In the genomic region with DNA sequence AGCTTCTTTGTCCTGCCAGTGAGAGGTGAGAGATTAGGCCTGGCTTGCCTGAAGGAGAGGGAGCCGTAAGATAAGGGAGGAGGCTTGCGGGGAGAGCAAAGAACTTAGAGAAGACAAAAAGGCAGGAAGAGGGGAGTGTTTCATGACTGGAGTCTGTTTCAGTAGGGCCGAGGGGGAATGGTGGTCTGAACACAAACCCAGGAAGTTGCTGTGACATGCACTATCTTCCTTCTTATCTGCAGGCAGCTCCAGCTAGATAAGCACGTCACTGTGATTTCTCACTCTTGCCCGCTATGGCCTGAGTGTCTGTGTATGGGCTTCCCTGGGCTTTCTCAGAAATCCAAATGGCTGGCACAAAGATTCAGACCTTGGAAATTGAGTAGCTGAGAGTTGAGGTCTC, we compare ENCODE assay signal across 18 cellular contexts.
A peak's percentile ranks its signal among the peaks of the same experiment; 100 is the strongest.
DNase-seq lines count a peak whose midpoint lies in the region; ATAC-seq and TF ChIP-seq lines count a peak whose summit lies in the region.
"Had no signal": no experiment of that assay in that cellular context is flagged by ENCODE, and none has a peak within 500 bp of the region (broad histone marks: within the 10 kb centered on the region; RNA-seq: fewer than 3 reads in every experiment).

No MANE protein-coding gene starts in this region.

- TF ChIP-seq EP300 in SK-N-SH (IDR thresholded peaks at IDR 0.05; ENCODE audit: borderline replicate concordance in 1 of 2, low read depth in 1 of 2, low read length in 1 of 2): peak in 1 of 2 experiments; percentile 64; a peak in 2 of 4 replicates

- TF ChIP-seq RAD21 in SK-N-SH (IDR thresholded peaks at IDR 0.05; ENCODE audit: low read length): no peak

- H3K27me3 ChIP-seq in SK-N-SH (ENCODE audit: insufficient read depth) (no peaks in the 10 kb centered on the region), neural progenitor cell (no peaks in the 10 kb centered on the region), spleen (replicated peaks in 1 of 7) (peaks cover 0 to 3% (median 0%) of the 10 kb centered on the region in 7 donors)

- TF ChIP-seq CTCF in SK-N-SH (IDR thresholded peaks at IDR 0.05): no peak
- TF ChIP-seq CTCF in neural progenitor cell (IDR thresholded peaks at IDR 0.05): no peak
- no peak for TF ChIP-seq CTCF in spleen (IDR thresholded peaks at IDR 0.05 in 8 of 11, conservative IDR thresholded peaks at IDR 0.05 in 3 of 11)

- H3K27me3 Mint-ChIP-seq in neural progenitor cell (ENCODE audit: insufficient read depth, low read depth): peaks cover 3% of the 10 kb centered on the region

- CTCF ChIA-PET in SK-N-SH (lab: Yijun Ruan, JAX): interaction anchor here (0.7 to 1.9 kb wide), 7 partner anchors 9 to 940 kb away, joined by 3 to 16 read pairs (median 4); no protein-coding TSS in a partner anchor

- H3K9ac ChIP-seq in SK-N-SH: no peak overlapping the region
- no peak overlapping the region for H3K9ac ChIP-seq in neural progenitor cell

- H4K20me1 ChIP-seq in SK-N-SH (ENCODE audit: insufficient read depth) (no peaks in the 10 kb centered on the region), neural progenitor cell (ENCODE audit: low read depth) (no peaks in the 10 kb centered on the region)

- no peaks in the 10 kb centered on the region for H3K9me2 ChIP-seq in SK-N-SH

- H3F3A ChIP-seq in SK-N-SH (replicated peaks; ENCODE audit: insufficient read depth) (no peaks in the 10 kb centered on the region), neural progenitor cell (ENCODE audit: low read depth) (no peaks in the 10 kb centered on the region)

- H2AFZ ChIP-seq in SK-N-SH (ENCODE audit: low read depth) (no peak overlapping the region), neural progenitor cell (replicated peaks) (peak overlapping the region; percentile 90)

- peak overlapping the region; percentile 79 for H3K27ac Mint-ChIP-seq in neural progenitor cell

- H3K79me2 ChIP-seq in SK-N-SH (ENCODE audit: insufficient read depth): no peaks in the 10 kb centered on the region
- H3K79me2 ChIP-seq in neural progenitor cell (ENCODE audit: low read depth): no peaks in the 10 kb centered on the region

- H3K4me2 ChIP-seq in SK-N-SH (no peak overlapping the region), neural progenitor cell (peak overlapping the region; percentile 31)

- peaks cover 7% of the 10 kb centered on the region for H3K4me1 Mint-ChIP-seq in neural progenitor cell

- H3K27ac ChIP-seq in SK-N-SH (ENCODE audit: low read depth in 2 of 2, low read length in 1 of 2) (no peak overlapping the region; a peak in 1 of 4 replicates), neural progenitor cell (no peak overlapping the region), spleen (no peak overlapping the region)
- H3K27ac ChIP-seq: 22Rv1, C4-2B had no signal

- no peaks in the 10 kb centered on the region for H3K36me3 Mint-ChIP-seq in neural progenitor cell

- no peaks in the 10 kb centered on the region for H3K9me3 Mint-ChIP-seq in neural progenitor cell

- H3K4me1 ChIP-seq in SK-N-SH (ENCODE audit: control insufficient read depth in 1 of 2, insufficient read depth in 2 of 2, low read depth in 1 of 2, low read length in 1 of 2) (peaks cover 0 to 17% of the 10 kb centered on the region in 2 experiments; a peak in 2 of 4 replicates), neural progenitor cell (peaks cover 7% of the 10 kb centered on the region), spleen (peaks cover 0 to 12% (median 0%) of the 10 kb centered on the region in 6 donors)

- intact Hi-C loops in spleen (cut with DNase I; ENCODE audit: low total_unique reads): no loop called here

- H3K9me3 ChIP-seq in SK-N-SH (no peaks in the 10 kb centered on the region), neural progenitor cell (ENCODE audit: low read depth) (no peaks in the 10 kb centered on the region), spleen (no peaks in the 10 kb centered on the region)
- H3K9me3 ChIP-seq: MG63 had no signal

- TF ChIP-seq POLR2A in spleen (IDR thresholded peaks at IDR 0.05): no peak

- DNase-seq in SK-N-SH: peak; percentile 36
- DNase-seq in amniotic epithelial cell (ENCODE audit: low read depth): peak; percentile 1
- peak; percentile 62 for DNase-seq in islet precursor cell
- DNase-seq in neural progenitor cell (ENCODE audit: low spot score): peak; percentile 28
- DNase-seq in spleen: no peak
- no peak for DNase-seq in hepatic stellate cell (ENCODE audit: low spot score)
- DNase-seq in SHP77 (lab: John Stamatoyannopoulos, UW): no peak
- DNase-seq: ACHN, DMS53, EL, MG63, NCI-H1417, NCI-H1694 treated with DMSO at 0.1 percent for 48 hours, NCI-H446 had no signal

- peak overlapping the region; percentile 15 for H3K4me3 Mint-ChIP-seq in neural progenitor cell

- H3K4me3 ChIP-seq in SK-N-SH (ENCODE audit: low read depth in 2 of 2, low read length in 1 of 2) (no peak overlapping the region), neural progenitor cell (no peak overlapping the region), spleen (no peak overlapping the region)
- H3K4me3 ChIP-seq: MG63 had no signal

- POLR2A ChIA-PET in SK-N-SH (lab: Yijun Ruan, JAX): no interaction called here

- H3K36me3 ChIP-seq in SK-N-SH (replicated peaks in 1 of 2; ENCODE audit: control insufficient read depth in 1 of 2, insufficient read depth in 2 of 2, low read length in 1 of 2): no peaks in the 10 kb centered on the region
- no peaks in the 10 kb centered on the region for H3K36me3 ChIP-seq in neural progenitor cell
- H3K36me3 ChIP-seq in spleen: no peaks in the 10 kb centered on the region
- H3K36me3 ChIP-seq: MG63 had no signal

- no peak for ATAC-seq in SK-N-SH treated with all-trans-retinoic acid at 6 μM for 48 hours
- ATAC-seq: Right ventricle myocardium inferior had no signal

- WGBS in SK-N-SH (ENCODE audit: low lambda C conversion rate): 71% methylated on average over 4 of the region's 5 CpGs
- 54 to 68% (median 61%) methylated on average over 5 of the region's 5 CpGs for WGBS in spleen, 5 donors

TF ChIP-seq in SK-N-SH, 30 proteins besides CTCF, POLR2A, EP300 and RAD21:
- TF ChIP-seq MEF2A (IDR thresholded peaks at IDR 0.05; ENCODE audit: borderline replicate concordance, low read depth): no peak
- no peak for TF ChIP-seq GABPA (IDR thresholded peaks at IDR 0.05; ENCODE audit: low read depth)
- no peak for TF ChIP-seq YY1 (IDR thresholded peaks at IDR 0.05; ENCODE audit: low read depth)
- peak; percentile 59; the same call in 1 of the 2 replicates for TF ChIP-seq RCOR1 (IDR thresholded peaks at IDR 0.05; ENCODE audit: low read length)
- TF ChIP-seq GATA2 (CRISPR knock-in tag; IDR thresholded peaks at IDR 0.05): peak; percentile 95
- peak; percentile 27; the same call in 1 of the 2 replicates for TF ChIP-seq FOXJ3 (CRISPR knock-in tag; IDR thresholded peaks at IDR 0.05)
TF ChIP-seq in SK-N-SH: peak in this region for 3.

TF ChIP-seq in SK-N-SH treated with all-trans-retinoic acid at 6 μM for 48 hours, 23 proteins besides CTCF, POLR2A, EP300 and RAD21 (continues in another document):
- no peak for TF ChIP-seq CREB5 (CRISPR knock-in tag; IDR thresholded peaks at IDR 0.05; ENCODE audit: low read depth)
- TF ChIP-seq CSDC2 (CRISPR knock-in tag; IDR thresholded peaks at IDR 0.05): no peak
- TF ChIP-seq TCF4 (CRISPR knock-in tag; IDR thresholded peaks at IDR 0.05; ENCODE audit: borderline replicate concordance): no peak
- TF ChIP-seq TOX (CRISPR knock-in tag; IDR thresholded peaks at IDR 0.05; ENCODE audit: borderline replicate concordance): no peak
- TF ChIP-seq ZNF70 (CRISPR knock-in tag; IDR thresholded peaks at IDR 0.05): no peak
- TF ChIP-seq, protein P1, sequence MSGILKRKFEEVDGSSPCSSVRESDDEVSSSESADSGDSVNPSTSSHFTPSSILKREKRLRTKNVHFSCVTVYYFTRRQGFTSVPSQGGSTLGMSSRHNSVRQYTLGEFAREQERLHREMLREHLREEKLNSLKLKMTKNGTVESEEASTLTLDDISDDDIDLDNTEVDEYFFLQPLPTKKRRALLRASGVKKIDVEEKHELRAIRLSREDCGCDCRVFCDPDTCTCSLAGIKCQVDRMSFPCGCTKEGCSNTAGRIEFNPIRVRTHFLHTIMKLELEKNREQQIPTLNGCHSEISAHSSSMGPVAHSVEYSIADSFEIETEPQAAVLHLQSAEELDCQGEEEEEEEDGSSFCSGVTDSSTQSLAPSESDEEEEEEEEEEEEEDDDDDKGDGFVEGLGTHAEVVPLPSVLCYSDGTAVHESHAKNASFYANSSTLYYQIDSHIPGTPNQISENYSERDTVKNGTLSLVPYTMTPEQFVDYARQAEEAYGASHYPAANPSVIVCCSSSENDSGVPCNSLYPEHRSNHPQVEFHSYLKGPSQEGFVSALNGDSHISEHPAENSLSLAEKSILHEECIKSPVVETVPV (CRISPR knock-in tag; IDR thresholded peaks at IDR 0.05): no peak
- no peak for TF ChIP-seq ESRRG (CRISPR knock-in tag; IDR thresholded peaks at IDR 0.05)
- TF ChIP-seq SNAI2 (CRISPR knock-in tag; IDR thresholded peaks at IDR 0.05): no peak

Comparison
In these comparisons a context has a peak if more than half of its experiments do, and no peak if none do; other contexts are left out.
1. DNase-seq: peak in SK-N-SH (single experiment), amniotic epithelial cell (single experiment), islet precursor cell (single experiment) and neural progenitor cell (single experiment); none in spleen (single experiment), hepatic stellate cell (single experiment) and SHP77 (0 of 2).